11 cellular contexts compared by ENCODE assay signal in genomic region chr18:7958081-7958896, GRCh38.
DNase-seq lines count a peak whose midpoint lies in the region; ATAC-seq, FAIRE-seq and TF ChIP-seq lines count a peak whose summit lies in the region.
"Had no signal": no experiment of that assay in that cellular context is flagged by ENCODE, and none has a peak within 500 bp of the region (broad histone marks: within the 10 kb centered on the region; RNA-seq: fewer than 3 reads in every experiment).

No MANE protein-coding gene starts in this region.

- peak overlapping the region; percentile 98 for H3K27ac Mint-ChIP-seq in activated T-cell treated with anti-CD3 and anti-CD28 coated beads, Interleukin-2, amount 50 U/mL, for 72 hours

- DNase-seq in activated T-cell treated with anti-CD3 and anti-CD28 coated beads, Interleukin-2, amount 50 U/mL, for 72 hours = no peak
- no peak for DNase-seq in activated T-cell treated with anti-CD3 and anti-CD28 coated beads, Interleukin-2, amount 50 U/mL, for 1 hour
- peak; percentile 21 for DNase-seq in NCI-H460 (ENCODE audit: extremely low read depth, low read depth)
- peak; percentile 48 for DNase-seq in dermis blood vessel endothelial cell
- no peak for DNase-seq in thoracic aorta (ENCODE audit: low spot score)
- DNase-seq in urothelium cell line (ENCODE audit: low spot score) = no peak
- no peak for DNase-seq in stomach
- DNase-seq: mammary epithelial cell; NCI-H2107; stimulated activated naive CD4-positive, alpha-beta T cell had no signal

- intact Hi-C loops in stomach (cut with DNase I; ENCODE audit: low total_unique reads) = no loop called here

- H3K9me3 Mint-ChIP-seq in activated T-cell treated with anti-CD3 and anti-CD28 coated beads, Interleukin-2, amount 50 U/mL, for 72 hours = no peaks in the 10 kb centered on the region

- peak overlapping the region; percentile 49 to 84 for H3K4me3 Mint-ChIP-seq in activated T-cell treated with anti-CD3 and anti-CD28 coated beads, Interleukin-2, amount 50 U/mL, for 72 hours

- H3K36me3 Mint-ChIP-seq in activated T-cell treated with anti-CD3 and anti-CD28 coated beads, Interleukin-2, amount 50 U/mL, for 72 hours (ENCODE audit: insufficient read depth in 2 of 2) = no peaks in the 10 kb centered on the region

- peak overlapping the region in 1 of 2 donors; percentile 38 for H3K27ac ChIP-seq in thoracic aorta
- H3K27ac ChIP-seq in stomach = peak overlapping the region in 1 of 5 donors; percentile 71

- H3K36me3 ChIP-seq in thoracic aorta = no peaks in the 10 kb centered on the region
- peaks cover 0 to 11% (median 4%) of the 10 kb centered on the region in 4 donors for H3K36me3 ChIP-seq in stomach

- TF ChIP-seq CTCF in thoracic aorta (IDR thresholded peaks at IDR 0.05) (no peak), stomach (IDR thresholded peaks at IDR 0.05) (no peak)

- H3K4me1 Mint-ChIP-seq in activated T-cell treated with anti-CD3 and anti-CD28 coated beads, Interleukin-2, amount 50 U/mL, for 72 hours (ENCODE audit: low read depth) = peaks cover 31% of the 10 kb centered on the region

- H3K4me1 ChIP-seq in thoracic aorta (ENCODE audit: control insufficient read depth in 1 of 2, low read depth in 2 of 2) = peaks cover 0 to 3% of the 10 kb centered on the region in 2 donors
- peaks cover 0 to 13% (median 0%) of the 10 kb centered on the region in 4 donors for H3K4me1 ChIP-seq in stomach

- H3K4me3 ChIP-seq in thoracic aorta (peak overlapping the region; percentile 30), stomach (no peak overlapping the region)

- no peak for TF ChIP-seq EP300 in stomach (IDR thresholded peaks at IDR 0.05)

- H3K27me3 ChIP-seq in thoracic aorta (replicated peaks; ENCODE audit: insufficient read depth) (no peaks in the 10 kb centered on the region), stomach (no peaks in the 10 kb centered on the region)

- 48 to 58% (median 53%) methylated on average over 4 of the region's 4 CpGs for WGBS in stomach, 5 donors

- FAIRE-seq in urothelium cell line (lab: Jason Lieb, UNC) = no peak

- H3K9me3 ChIP-seq in thoracic aorta (no peaks in the 10 kb centered on the region), stomach (no peaks in the 10 kb centered on the region)

- ATAC-seq in activated T-cell treated with anti-CD3 and anti-CD28 coated beads, Interleukin-2, amount 50 U/mL, for 72 hours (replicated peaks in 1 of 2) = peak; percentile 73 to 82
- ATAC-seq in thoracic aorta (ENCODE audit: insufficient number of reproducible peaks, low FRiP score, low read depth) = no peak
- ATAC-seq in HG02798 (IDR thresholded peaks at IDR 0.05; ENCODE audit: poor library complexity, unreplicated experiment) = no peak

- TF ChIP-seq POLR2A in stomach (IDR thresholded peaks at IDR 0.05) = no peak

- no peaks in the 10 kb centered on the region for H3K27me3 Mint-ChIP-seq in activated T-cell treated with anti-CD3 and anti-CD28 coated beads, Interleukin-2, amount 50 U/mL, for 72 hours (ENCODE audit: low read depth)

Comparison
In these comparisons a context has a peak if more than half of its experiments do, and no peak if none do; other contexts are left out.
1. ATAC-seq: peak in activated T-cell treated with anti-CD3 and anti-CD28 coated beads, Interleukin-2, amount 50 U/mL, for 72 hours (2 of 2); none in thoracic aorta (single experiment) and HG02798 (single experiment).
2. DNase-seq: peak in NCI-H460 (single experiment) and dermis blood vessel endothelial cell (single experiment); none in activated T-cell treated with anti-CD3 and anti-CD28 coated beads, Interleukin-2, amount 50 U/mL, for 72 hours (0 of 2), activated T-cell treated with anti-CD3 and anti-CD28 coated beads, Interleukin-2, amount 50 U/mL, for 1 hour (single experiment), thoracic aorta (single experiment), urothelium cell line (single experiment) and stomach (single experiment).